Comparison of ENCODE assay signal across 11 cellular contexts in the genomic region with DNA sequence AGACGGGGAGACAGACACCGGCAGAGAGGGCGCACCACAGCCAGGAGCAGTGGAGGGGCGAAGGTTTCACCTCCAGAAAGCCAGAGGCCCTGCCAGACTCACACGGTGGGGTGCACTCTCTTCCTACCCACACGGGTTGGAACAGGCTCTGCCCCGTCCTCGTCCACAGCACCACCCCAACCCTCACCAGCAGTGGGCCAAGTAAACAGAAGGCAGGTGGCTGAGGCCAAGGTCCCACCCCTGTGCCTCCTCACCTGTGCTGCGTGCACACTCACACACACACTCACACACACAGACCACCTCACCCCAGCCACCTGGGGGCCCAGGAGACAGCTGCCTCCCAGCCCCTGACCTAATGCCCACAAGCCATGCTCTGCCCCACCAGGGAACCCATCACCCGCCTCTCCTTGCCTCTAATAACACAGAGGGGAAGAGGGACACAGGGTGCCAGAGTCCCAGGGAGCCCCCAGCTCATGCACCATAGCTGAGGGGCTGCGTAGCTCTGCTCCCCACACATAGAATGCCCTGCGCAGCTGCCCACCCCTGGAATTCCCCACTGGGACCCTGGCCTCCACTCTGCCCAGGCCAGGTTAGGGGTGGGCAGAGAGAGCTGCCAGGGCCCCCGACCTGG. TPM values are rescaled to one million over a fixed set of nuclear protein-coding genes. Genes with fewer than 3 reads are reported as not detected.
DNase-seq lines count a peak whose midpoint lies in the region; ATAC-seq and TF ChIP-seq lines count a peak whose summit lies in the region.
"Had no signal": no experiment of that assay in that cellular context is flagged by ENCODE, and none has a peak within 500 bp of the region (broad histone marks: within the 10 kb centered on the region; RNA-seq: fewer than 3 reads in every experiment).

No MANE protein-coding gene starts in this region.

- H3K4me3 ChIP-seq in H7 (ENCODE audit: insufficient read depth, low read depth, low read length) (no peak overlapping the region), breast epithelium (peak overlapping the region; percentile 28 to 63 (median 30)), lower leg skin (ENCODE audit: low read depth, poor library complexity, severe bottlenecking) (no peak overlapping the region)

- H3K27ac ChIP-seq in breast epithelium = peak overlapping the region; percentile 88 to 91

- intact Hi-C loops in breast epithelium (cut with DNase I; ENCODE audit: low total_unique reads) (loop anchor here (5.0 kb wide), 1 partner anchor 211 kb away; the partner anchor contains the start of gene ARFGAP3), left colon (cut with DNase I, micrococcal nuclease) (no loop called here), lower leg skin (cut with DNase I; ENCODE audit: low total_unique reads) (no loop called here)

- H3K36me3 Mint-ChIP-seq in stimulated activated effector memory CD8-positive, alpha-beta T cell treated with anti-CD3 and anti-CD28 coated beads, Interleukin-12 subunit alpha, Interleukin-12 subunit beta, amount 100 ng/mL, for 72 hours = peaks cover 5% of the 10 kb centered on the region

- H3K27me3 ChIP-seq in H7 (ENCODE audit: control insufficient read depth, insufficient read depth, low read length) (no peaks in the 10 kb centered on the region), breast epithelium (no peaks in the 10 kb centered on the region)

- H3K4me1 Mint-ChIP-seq in stimulated activated effector memory CD8-positive, alpha-beta T cell treated with anti-CD3 and anti-CD28 coated beads, Interleukin-12 subunit alpha, Interleukin-12 subunit beta, amount 100 ng/mL, for 72 hours = peaks cover 37% of the 10 kb centered on the region

- no peaks in the 10 kb centered on the region for H3K9me3 ChIP-seq in breast epithelium

- TF ChIP-seq CTCF in breast epithelium (IDR thresholded peaks at IDR 0.05) (no peak), lower leg skin (IDR thresholded peaks at IDR 0.05) (no peak)

- H3K4me3 Mint-ChIP-seq in stimulated activated effector memory CD8-positive, alpha-beta T cell treated with anti-CD3 and anti-CD28 coated beads, Interleukin-12 subunit alpha, Interleukin-12 subunit beta, amount 100 ng/mL, for 72 hours = no peak overlapping the region

- H3K36me3 ChIP-seq in H7 (replicated peaks; ENCODE audit: control insufficient read depth, insufficient read depth, low read length) = no peaks in the 10 kb centered on the region
- no peaks in the 10 kb centered on the region for H3K36me3 ChIP-seq in breast epithelium

- H3K4me1 ChIP-seq in breast epithelium = peaks cover 29 to 38% of the 10 kb centered on the region in 2 donors

- H3K9me3 Mint-ChIP-seq in stimulated activated effector memory CD8-positive, alpha-beta T cell treated with anti-CD3 and anti-CD28 coated beads, Interleukin-12 subunit alpha, Interleukin-12 subunit beta, amount 100 ng/mL, for 72 hours = no peaks in the 10 kb centered on the region

- DNase-seq in H7 (peak; percentile 52), breast epithelium (ENCODE audit: low spot score in 2 of 2) (no peak), left colon (peak; percentile 67 to 74), lower leg skin (ENCODE audit: low spot score in 2 of 2) (no peak)
- DNase-seq in stimulated activated effector memory CD8-positive, alpha-beta T cell treated with anti-CD3 and anti-CD28 coated beads, Interleukin-12 subunit alpha, Interleukin-12 subunit beta, amount 100 ng/mL, for 72 hours (ENCODE audit: low spot score in 2 of 2) = no peak
- no peak for DNase-seq in activated naive CD4-positive, alpha-beta T cell treated with Interleukin-2 at 50 U/mL for 16 hours
- DNase-seq: activated CD8-positive, alpha-beta memory T cell treated with anti-CD3 and anti-CD28 coated beads, Interleukin-2, amount 50 U/mL, for 48 hours; SIG-M5 had no signal

- ATAC-seq in left colon (peak; percentile 37), HG03280 (IDR thresholded peaks at IDR 0.05; ENCODE audit: unreplicated experiment) (no peak), GM21737 (IDR thresholded peaks at IDR 0.05; ENCODE audit: unreplicated experiment) (no peak)
- no peak for ATAC-seq in stimulated activated effector memory CD8-positive, alpha-beta T cell treated with anti-CD3 and anti-CD28 coated beads, Interleukin-12 subunit alpha, Interleukin-12 subunit beta, amount 100 ng/mL, for 72 hours
- ATAC-seq: naive thymus-derived CD4-positive, alpha-beta T cell had no signal

- 24 to 49% methylated on average over 5 to 10 of the region's 13 CpGs for WGBS in lower leg skin, 2 donors

- TF ChIP-seq POLR2A in breast epithelium (IDR thresholded peaks at IDR 0.05) = no peak
- no peak for TF ChIP-seq POLR2A in lower leg skin (IDR thresholded peaks at IDR 0.05)

- peak overlapping the region; percentile 80 for H3K27ac Mint-ChIP-seq in stimulated activated effector memory CD8-positive, alpha-beta T cell treated with anti-CD3 and anti-CD28 coated beads, Interleukin-12 subunit alpha, Interleukin-12 subunit beta, amount 100 ng/mL, for 72 hours

RNA-seq across cellular contexts. Expression of gene CYB5R3, which starts 3.1 kb away (rescaled TPM):
- total RNA-seq in H7 (2014; rRNA removed; shearing (Covaris generic)) = 75.6 and 86.8 TPM in 2 replicates
- total RNA-seq in breast epithelium (100 to 1,000 TPM in 1 of 3 donors, 10 to 100 TPM in 2; 56.5 to 248 (median 87.5) TPM), left colon (100 to 1,000 TPM; 157 to 192 TPM), lower leg skin (100 to 1,000 TPM; 122 to 182 (median 152) TPM)

RNA-seq across cellular contexts. Expression of gene ATP5MGL, which starts 5.7 kb away (rescaled TPM):
- total RNA-seq in H7 (2014; rRNA removed; shearing (Covaris generic)) = 0.42 TPM in 1 of 2 replicates, not detected in the other
- total RNA-seq in breast epithelium (under 1 TPM in 1 of 3 donors, not detected in 2; 0.73 TPM), left colon (under 1 TPM; 0.34 to 0.89 TPM), lower leg skin (under 1 TPM in 1 of 4 donors, not detected in 3; 0.94 TPM)

RNA-seq across cellular contexts. Expression of gene POLDIP3, which starts 31.4 kb away (rescaled TPM):
- 43.2 and 47.9 TPM in 2 replicates for total RNA-seq in H7 (2014; rRNA removed; shearing (Covaris generic))
- total RNA-seq in breast epithelium (10 to 100 TPM; 33.1 to 52.8 (median 38.3) TPM), left colon (10 to 100 TPM; 48.9 to 61.3 TPM), lower leg skin (10 to 100 TPM; 29.6 to 41.8 (median 40.8) TPM)

Comparison
In these comparisons a context has a peak if more than half of its experiments do, and no peak if none do; other contexts are left out.
1. DNase-seq: peak in H7 (single experiment) and left colon (2 of 2); none in breast epithelium (0 of 2), stimulated activated effector memory CD8-positive, alpha-beta T cell treated with anti-CD3 and anti-CD28 coated beads, Interleukin-12 subunit alpha, Interleukin-12 subunit beta, amount 100 ng/mL, for 72 hours (0 of 2), lower leg skin (0 of 2) and activated naive CD4-positive, alpha-beta T cell treated with Interleukin-2 at 50 U/mL for 16 hours (single experiment).
2. H3K4me3 ChIP-seq: peak in breast epithelium (3 of 3); none in H7 (single experiment) and lower leg skin (single experiment).